Comparison of ENCODE assay signal across 8 cellular contexts in genomic region chr22:41589260-41589600, GRCh38. TPM values are rescaled to one million over a fixed set of nuclear protein-coding genes. Genes with fewer than 3 reads are reported as not detected.
DNase-seq lines count a peak whose midpoint lies in the region; ATAC-seq and TF ChIP-seq lines count a peak whose summit lies in the region.

No MANE protein-coding gene starts in this region.

- CTCF ChIA-PET in CD8-positive, alpha-beta memory T cell (lab: Charles Lee) = interaction anchor here (0.9 to 1.7 kb wide), 8 partner anchors 9 to 120 kb away, joined by 3 to 7 read pairs (median 3); partner anchors contain the start of genes ACO2, DESI1, PHF5A and XRCC6

- TF ChIP-seq CTCF in Peyer's patch (IDR thresholded peaks at IDR 0.05) = no peak
- TF ChIP-seq CTCF in mucosa of descending colon (IDR thresholded peaks at IDR 0.05) = no peak

- no peaks in the 10 kb centered on the region for H3K27me3 ChIP-seq in CD8-positive, alpha-beta memory T cell (ENCODE audit: insufficient read depth, low read length, poor library complexity, severe bottlenecking)
- no peaks in the 10 kb centered on the region for H3K27me3 ChIP-seq in Peyer's patch
- H3K27me3 ChIP-seq in effector memory CD4-positive, alpha-beta T cell (replicated peaks; ENCODE audit: control insufficient read depth, insufficient read depth, low read length, poor library complexity, severe bottlenecking) = no peaks in the 10 kb centered on the region

- DNase-seq in CD8-positive, alpha-beta memory T cell = peak in 1 of 5 donors; percentile 55
- DNase-seq in Peyer's patch = peak in 1 of 3 donors; percentile 63
- DNase-seq in effector memory CD4-positive, alpha-beta T cell = no peak
- peak in 1 of 3 donors; percentile 35 for DNase-seq in mucosa of descending colon
- no peak for DNase-seq in midbrain (lab: John Stamatoyannopoulos, UW)
- no peak for DNase-seq in COLO668 (lab: John Stamatoyannopoulos, UW; ENCODE audit: unreplicated experiment)

- H3K4me3 Mint-ChIP-seq in CD8-positive, alpha-beta memory T cell = peak overlapping the region; percentile 78 to 97 (median 93)

- no peak for TF ChIP-seq POLR2A in Peyer's patch (IDR thresholded peaks at IDR 0.05)

- peak overlapping the region; percentile 72 for H3K27ac ChIP-seq in CD8-positive, alpha-beta memory T cell (ENCODE audit: low read depth, low read length)
- H3K27ac ChIP-seq in Peyer's patch = peak overlapping the region; percentile 75 to 92 (median 84)
- H3K27ac ChIP-seq in effector memory CD4-positive, alpha-beta T cell (ENCODE audit: insufficient read depth, low read length, poor library complexity, severe bottlenecking) = peak overlapping the region; percentile 63

- no peaks in the 10 kb centered on the region for H3K27me3 Mint-ChIP-seq in CD8-positive, alpha-beta memory T cell

- intact Hi-C loops in mucosa of descending colon (cut with DNase I, micrococcal nuclease) = no loop called here

- peak; percentile 19 for ATAC-seq in GM21576 (IDR thresholded peaks at IDR 0.05; ENCODE audit: unreplicated experiment)
- ATAC-seq in mucosa of descending colon = peak; percentile 23
- no peak for ATAC-seq in GM18520 (IDR thresholded peaks at IDR 0.05; ENCODE audit: unreplicated experiment)

- H3K9me3 Mint-ChIP-seq in CD8-positive, alpha-beta memory T cell = no peaks in the 10 kb centered on the region

- peaks cover 8% of the 10 kb centered on the region for H3K36me3 ChIP-seq in CD8-positive, alpha-beta memory T cell (ENCODE audit: insufficient read depth, low read length)
- H3K36me3 ChIP-seq in Peyer's patch (peaks cover 0 to 22% (median 0%) of the 10 kb centered on the region in 3 donors), mucosa of descending colon (ENCODE audit: low read depth) (no peaks in the 10 kb centered on the region)
- peaks cover 9% of the 10 kb centered on the region for H3K36me3 ChIP-seq in effector memory CD4-positive, alpha-beta T cell (ENCODE audit: control insufficient read depth, insufficient read depth, low read length)

- peaks cover 15 to 30% (median 23%) of the 10 kb centered on the region in 3 donors for H3K4me1 Mint-ChIP-seq in CD8-positive, alpha-beta memory T cell

- peak overlapping the region; percentile 90 for H3K4me3 ChIP-seq in CD8-positive, alpha-beta memory T cell (ENCODE audit: low read length)
- H3K4me3 ChIP-seq in Peyer's patch (peak overlapping the region; percentile 76 to 93 (median 84)), mucosa of descending colon (peak overlapping the region; percentile 83)
- H3K4me3 ChIP-seq in effector memory CD4-positive, alpha-beta T cell (ENCODE audit: insufficient read depth, low read depth, low read length, poor library complexity, severe bottlenecking) = peak overlapping the region; percentile 80

- POLR2A ChIA-PET in CD8-positive, alpha-beta memory T cell (lab: Charles Lee) = interaction anchor here (0.5 to 2.7 kb wide), 12 partner anchors 9 to 303 kb away, joined by 3 to 48 read pairs (median 5); partner anchors contain the start of genes ACO2, DESI1, PHF5A and POLR3H

- H3K9me3 ChIP-seq in CD8-positive, alpha-beta memory T cell (ENCODE audit: low read length) = no peaks in the 10 kb centered on the region
- H3K9me3 ChIP-seq in Peyer's patch (no peaks in the 10 kb centered on the region), mucosa of descending colon (no peaks in the 10 kb centered on the region)
- no peaks in the 10 kb centered on the region for H3K9me3 ChIP-seq in effector memory CD4-positive, alpha-beta T cell (ENCODE audit: control insufficient read depth, low read length)

- peaks cover 9% of the 10 kb centered on the region for H3K4me1 ChIP-seq in CD8-positive, alpha-beta memory T cell (ENCODE audit: insufficient read depth, low read length)
- H3K4me1 ChIP-seq in Peyer's patch (peaks cover 0 to 11% (median 6%) of the 10 kb centered on the region in 4 donors), mucosa of descending colon (ENCODE audit: low read depth) (peaks cover 19% of the 10 kb centered on the region)
- peaks cover 8% of the 10 kb centered on the region for H3K4me1 ChIP-seq in effector memory CD4-positive, alpha-beta T cell (ENCODE audit: control insufficient read depth, insufficient read depth, low read length, poor library complexity, severe bottlenecking)

- peak overlapping the region in 7 of 8 donors; percentile 11 to 93 (median 63) for H3K27ac Mint-ChIP-seq in CD8-positive, alpha-beta memory T cell

- H3K36me3 Mint-ChIP-seq in CD8-positive, alpha-beta memory T cell = peaks cover 0 to 19% (median 0%) of the 10 kb centered on the region in 3 donors

RNA-seq across cellular contexts. Expression of gene PMM1, which starts 0.4 kb away (rescaled TPM):
- total RNA-seq in CD8-positive, alpha-beta memory T cell = 10 to 100 TPM; 27.5 to 33.2 TPM
- polyA plus RNA-seq in CD8-positive, alpha-beta memory T cell = 33.3 TPM
- total RNA-seq in Peyer's patch (100 to 1,000 TPM in 3 of 4 donors, 10 to 100 TPM in 1; 63.5 to 139 (median 101) TPM), mucosa of descending colon (10 to 100 TPM; 40.7 to 69.4 (median 51.7) TPM)

RNA-seq across cellular contexts. Expression of gene CSDC2, which starts 28.4 kb away (rescaled TPM):
- total RNA-seq in CD8-positive, alpha-beta memory T cell = not detected
- not detected for polyA plus RNA-seq in CD8-positive, alpha-beta memory T cell
- total RNA-seq in Peyer's patch = 1 to 10 TPM in 1 of 4 donors, under 1 TPM in 1, not detected in 2; 0.80 to 1.5 TPM
- 1 to 10 TPM in 2 of 3 donors, under 1 TPM in 1; 0.26 to 1.6 (median 1.0) TPM for total RNA-seq in mucosa of descending colon

RNA-seq across cellular contexts. Expression of gene DESI1, which starts 31.6 kb away (rescaled TPM):
- 10 to 100 TPM; 84.2 to 86.9 TPM for total RNA-seq in CD8-positive, alpha-beta memory T cell
- polyA plus RNA-seq in CD8-positive, alpha-beta memory T cell = 12.5 TPM
- total RNA-seq in Peyer's patch = 10 to 100 TPM; 22.3 to 39.4 (median 29.9) TPM
- total RNA-seq in mucosa of descending colon = 10 to 100 TPM; 23.4 to 28.7 (median 26.3) TPM

RNA-seq across cellular contexts. Expression of gene XRCC6, which starts 31.9 kb away (rescaled TPM):
- total RNA-seq in CD8-positive, alpha-beta memory T cell = 100 to 1,000 TPM; 447 to 453 TPM
- polyA plus RNA-seq in CD8-positive, alpha-beta memory T cell = 456 TPM
- total RNA-seq in Peyer's patch = 100 to 1,000 TPM; 119 to 151 (median 127) TPM
- 100 to 1,000 TPM; 169 to 193 (median 177) TPM for total RNA-seq in mucosa of descending colon

RNA-seq across cellular contexts. Expression of gene POLR3H, which starts 45.0 kb away (rescaled TPM):
- total RNA-seq in CD8-positive, alpha-beta memory T cell = 10 to 100 TPM; 69.9 to 78.7 TPM
- 22.6 TPM for polyA plus RNA-seq in CD8-positive, alpha-beta memory T cell
- total RNA-seq in Peyer's patch (10 to 100 TPM in 3 of 4 donors, 1 to 10 TPM in 1; 9.5 to 14.9 (median 13.0) TPM), mucosa of descending colon (10 to 100 TPM; 12.4 to 26.1 (median 15.7) TPM)
